13 cellular contexts compared by ENCODE assay signal in genomic region chr1:225693085-225693698, GRCh38. TPM values are rescaled to one million over a fixed set of nuclear protein-coding genes. Genes with fewer than 3 reads are reported as not detected.
"Had no signal": no experiment of that assay in that cellular context is flagged by ENCODE, and none has a peak within 500 bp of the region (broad histone marks: within the 10 kb centered on the region; RNA-seq: fewer than 3 reads in every experiment).

No MANE protein-coding gene starts in this region.

- DNase-seq: activated CD4-positive, alpha-beta T cell treated with anti-CD3 and anti-CD28 coated beads for 36 hours; activated CD4-positive, alpha-beta T cell treated with anti-CD3 and anti-CD28 coated beads, Interleukin-2, amount 50 U/mL, for 48 hours; caudate nucleus; dorsolateral prefrontal cortex; foreskin fibroblast; kidney; natural killer cell; posterior cingulate gyrus; stimulated activated CD4-positive, alpha-beta T cell treated with anti-CD3 and anti-CD28 coated beads, Interleukin-2, amount 100 ng/mL, for 24 hours; stimulated activated naive CD4-positive, alpha-beta T cell treated with Interleukin-2 at 50 U/mL for 16 hours had no signal

- H3K9me3 ChIP-seq: neutrophil had no signal

- ATAC-seq: activated CD4-positive, alpha-beta T cell treated with anti-CD3 and anti-CD28 coated beads for 36 hours; natural killer cell; WTC11 had no signal

- FAIRE-seq: kidney had no signal

- H3K36me3 ChIP-seq: neutrophil had no signal

- H3K27me3 ChIP-seq: dorsolateral prefrontal cortex, neutrophil had no signal

- H3K27ac ChIP-seq: dorsolateral prefrontal cortex, neutrophil had no signal

- H3K4me3 ChIP-seq: dorsolateral prefrontal cortex had no signal

RNA-seq across cellular contexts. Expression of gene ENAH, which starts 40.3 kb away (rescaled TPM):
- total RNA-seq: natural killer cell; T-helper 2 cell treated with Interferon-gamma antibody and Interleukin-4, amounts not matched to agents 100 ng/mL and 5 ng/mL, for 36 hours had no signal
